ENCODE assay signal across 11 cellular contexts in the genomic region with DNA sequence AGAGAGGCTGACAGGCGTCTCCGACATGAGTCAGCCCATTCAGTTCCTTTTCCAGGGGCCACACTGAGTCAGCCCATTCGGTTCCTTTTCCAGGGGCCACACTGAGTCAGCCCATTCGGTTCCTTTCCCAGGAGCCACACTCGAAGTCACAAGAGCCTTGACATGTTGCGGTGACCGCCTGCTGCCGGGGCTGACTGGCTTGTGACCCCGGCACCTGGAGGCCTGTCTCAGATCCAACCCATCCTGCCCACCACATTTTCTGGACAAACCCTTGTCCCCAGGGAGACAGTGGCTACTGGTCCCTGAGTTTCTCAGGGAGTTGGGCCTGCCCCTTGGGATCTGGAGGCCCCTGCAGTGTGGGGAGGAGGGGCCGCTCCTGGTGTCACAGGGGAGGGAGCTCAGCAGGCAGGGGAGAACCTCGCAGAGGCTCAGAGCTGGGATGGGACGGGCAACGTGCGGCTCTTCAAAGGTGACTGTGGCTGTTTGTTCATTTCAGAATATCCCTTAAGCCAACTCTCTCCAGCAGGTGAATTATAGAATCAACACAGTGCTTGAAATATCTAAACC. TPM values are rescaled to one million over a fixed set of nuclear protein-coding genes. Genes with fewer than 3 reads are reported as not detected.
A peak's percentile ranks its signal among the peaks of the same experiment; 100 is the strongest.
DNase-seq lines count a peak whose midpoint lies in the region; ATAC-seq and TF ChIP-seq lines count a peak whose summit lies in the region.
"Had no signal": no experiment of that assay in that cellular context is flagged by ENCODE, and none has a peak within 500 bp of the region (broad histone marks: within the 10 kb centered on the region; RNA-seq: fewer than 3 reads in every experiment).

No MANE protein-coding gene starts in this region.

- H3K4me3 Mint-ChIP-seq in Calu3 (ENCODE audit: low read depth, unreplicated experiment) = no peak overlapping the region
- H3K4me3 Mint-ChIP-seq: CD8-positive, alpha-beta memory T cell had no signal

- peaks cover 6% of the 10 kb centered on the region for H3K36me3 Mint-ChIP-seq in Calu3 (ENCODE audit: insufficient read depth, unreplicated experiment)

- peak overlapping the region in 3 of 11 experiments; percentile 27 to 65 (median 40); a peak in 4 of 22 replicates for H3K27ac ChIP-seq in BLaER1 treated with 17β-estradiol and CSF1 and Interleukin-3, amounts not matched to agents 10 nM and 100 nM

- peaks cover 0 to 19% (median 0%) of the 10 kb centered on the region in 11 experiments; a peak in 10 of 22 replicates for H3K9me3 ChIP-seq in BLaER1 treated with 17β-estradiol and CSF1 and Interleukin-3, amounts not matched to agents 10 nM and 100 nM (replicated peaks in 1 of 11)

- no peak overlapping the region for H3K4me3 ChIP-seq in BLaER1 treated with 17β-estradiol and CSF1 and Interleukin-3, amounts not matched to agents 10 nM and 100 nM

- peak overlapping the region in 1 of 11 experiments; percentile 36; a peak in 1 of 22 replicates for H3K9ac ChIP-seq in BLaER1 treated with 17β-estradiol and CSF1 and Interleukin-3, amounts not matched to agents 10 nM and 100 nM

- no peaks in the 10 kb centered on the region for H3K9me3 Mint-ChIP-seq in Calu3 (ENCODE audit: low read depth, unreplicated experiment)
- H3K9me3 Mint-ChIP-seq: CD8-positive, alpha-beta memory T cell had no signal

- H4K20me1 ChIP-seq in BLaER1 treated with 17β-estradiol and CSF1 and Interleukin-3, amounts not matched to agents 10 nM and 100 nM = peaks cover 0 to 8% (median 0%) of the 10 kb centered on the region in 11 experiments; a peak in 2 of 22 replicates

- peaks cover 0 to 10% (median 0%) of the 10 kb centered on the region in 11 experiments; a peak in 1 of 22 replicates for H3K36me3 ChIP-seq in BLaER1 treated with 17β-estradiol and CSF1 and Interleukin-3, amounts not matched to agents 10 nM and 100 nM

- no peaks in the 10 kb centered on the region for H3K27me3 ChIP-seq in BLaER1 treated with 17β-estradiol and CSF1 and Interleukin-3, amounts not matched to agents 10 nM and 100 nM

- BruUV-seq in Calu3 (replicated peaks; lab: Mats Ljungman, UMichigan) = no TSS peak

- H3K27me3 Mint-ChIP-seq in Calu3 (ENCODE audit: unreplicated experiment) = peaks cover 36% of the 10 kb centered on the region

- CTCF ChIA-PET in Calu3 (lab: Charles Lee) = no interaction called here

- no peak for TF ChIP-seq CTCF in Calu3 (IDR thresholded peaks at IDR 0.05; ENCODE audit: unreplicated experiment)

- intact Hi-C loops in Calu3 (cut with micrococcal nuclease; ENCODE audit: unreplicated experiment) = no loop called here

- peaks cover 21% of the 10 kb centered on the region for H3K4me1 Mint-ChIP-seq in Calu3 (ENCODE audit: low read depth, unreplicated experiment)
- H3K4me1 Mint-ChIP-seq: CD8-positive, alpha-beta memory T cell had no signal

- H3K27ac Mint-ChIP-seq in Calu3 (ENCODE audit: unreplicated experiment) = no peak overlapping the region
- H3K27ac Mint-ChIP-seq: CD8-positive, alpha-beta memory T cell had no signal

- H3K4me2 ChIP-seq in BLaER1 treated with 17β-estradiol and CSF1 and Interleukin-3, amounts not matched to agents 10 nM and 100 nM = peak overlapping the region; percentile 31 to 92 (median 54); a peak in 21 of 22 replicates

- DNase-seq in NOMO-1 (lab: John Stamatoyannopoulos, UW; ENCODE audit: unreplicated experiment in 2 of 2) = peak; percentile 89 to 92
- DNase-seq in dermis blood vessel endothelial cell = peak; percentile 68
- peak; percentile 48 for DNase-seq in medulla oblongata (ENCODE audit: extremely low spot score)
- no peak for DNase-seq in COLO829 (ENCODE audit: low spot score)
- no peak for DNase-seq in Calu3
- DNase-seq in activated CD4-positive, CD25-positive, alpha-beta regulatory T cell (lab: John Stamatoyannopoulos, UW) = no peak
- DNase-seq: activated naive CD4-positive, alpha-beta T cell treated with Interleukin-2 at 50 U/mL for 16 hours; CD8-positive, alpha-beta memory T cell; NCI-H1417 had no signal

- peaks cover 22 to 68% (median 31%) of the 10 kb centered on the region in 10 experiments for H3K4me1 ChIP-seq in BLaER1 treated with 17β-estradiol and CSF1 and Interleukin-3, amounts not matched to agents 10 nM and 100 nM

- no peak for ATAC-seq in HG02981 (IDR thresholded peaks at IDR 0.05; ENCODE audit: unreplicated experiment)

RNA-seq across cellular contexts. Expression of a gene that starts 40.5 kb away (rescaled TPM):
- 33.8 and 41.9 TPM in 2 replicates for total RNA-seq in dermis blood vessel endothelial cell
- 42.3 and 43.8 TPM in 2 replicates for total RNA-seq in Calu3 (2022)

Comparison
In these comparisons a context has a peak if more than half of its experiments do, and no peak if none do; other contexts are left out.
1. DNase-seq: peak in NOMO-1 (2 of 2), dermis blood vessel endothelial cell (single experiment) and medulla oblongata (single experiment); none in COLO829 (single experiment), Calu3 (single experiment) and activated CD4-positive, CD25-positive, alpha-beta regulatory T cell (0 of 4).